In genomic region chr1:187985897-187986654, GRCh38 we compare ENCODE assay signal across 1 cellular context.
TF ChIP-seq lines count a peak whose summit lies in the region.

No MANE protein-coding gene starts in this region.

TF ChIP-seq in H1, 55 proteins besides CTCF, POLR2A, EP300 and RAD21 (continued from another document):
- TF ChIP-seq CHD7 (IDR thresholded peaks at IDR 0.05; ENCODE audit: insufficient replicate concordance, low read length) (no peak), MAFK (IDR thresholded peaks at IDR 0.05; ENCODE audit: low read depth, low read length) (no peak), SIN3A (conservative IDR thresholded peaks at IDR 0.05 in 1 of 2, IDR thresholded peaks at IDR 0.05 in 1 of 2; ENCODE audit: low read depth in 1 of 2, low read length in 2 of 2) (no peak), SIX5 (IDR thresholded peaks at IDR 0.05; ENCODE audit: low read depth, low read length) (no peak), CHD2 (IDR thresholded peaks at IDR 0.05; ENCODE audit: low read length) (no peak)
TF ChIP-seq in H1: peak in this region for 0.
